ENCODE assay signal across 24 cellular contexts in the genomic region with DNA sequence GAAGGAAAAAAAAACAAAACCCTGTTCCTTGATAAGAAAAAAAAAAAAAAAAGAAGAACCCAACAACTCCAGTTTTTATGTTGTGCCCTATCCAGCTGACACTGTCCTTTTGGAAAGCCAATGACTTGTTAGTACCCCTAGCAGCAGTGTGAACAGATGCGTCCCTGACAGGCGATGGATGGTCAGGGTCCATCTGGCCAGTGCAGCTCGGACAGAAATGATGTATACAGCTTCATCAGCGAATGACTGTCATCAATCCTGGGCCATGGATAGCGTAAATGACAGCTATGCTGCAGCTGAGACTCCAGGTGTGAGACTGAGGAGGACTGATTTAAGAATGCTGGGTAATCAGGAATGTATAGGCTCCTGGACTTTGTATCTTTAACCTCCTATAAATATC.
A peak's percentile ranks its signal among the peaks of the same experiment; 100 is the strongest.
DNase-seq lines count a peak whose midpoint lies in the region; FAIRE-seq and TF ChIP-seq lines count a peak whose summit lies in the region.
"Had no signal": no experiment of that assay in that cellular context is flagged by ENCODE, and none has a peak within 500 bp of the region (broad histone marks: within the 10 kb centered on the region; RNA-seq: fewer than 3 reads in every experiment).

No MANE protein-coding gene starts in this region.

- DNase-seq in RPMI8226 (peak; percentile 12), WERI-Rb-1 (peak; percentile 38), nephron progenitor cell (no peak), GM12891 (ENCODE audit: insufficient read length, low spot score) (no peak), mesenchymal stem cell (no peak), immature natural killer cell (no peak)
- DNase-seq: ACHN; BE2C; C1 segment of cervical spinal cord; CD4-positive, CD25-positive, alpha-beta regulatory T cell; CD8-positive, alpha-beta memory T cell; COR-L47; DMS 273 treated with DMSO at 0.1 percent for 48 hours; DMS53; DND-41; EL; HCEC 1CT; IMR-90 had no signal

- H3K27me3 ChIP-seq in WERI-Rb-1 (ENCODE audit: insufficient read depth, low read depth, severe bottlenecking) (no peaks in the 10 kb centered on the region), mesenchymal stem cell (ENCODE audit: control insufficient read depth in 1 of 2, insufficient read depth in 1 of 2, low read length in 2 of 2) (no peaks in the 10 kb centered on the region)
- H3K27me3 ChIP-seq: BE2C had no signal

- H3K4me1 ChIP-seq in mesenchymal stem cell (ENCODE audit: control insufficient read depth, insufficient read depth, low read depth, low read length): no peaks in the 10 kb centered on the region
- H3K4me1 ChIP-seq: BE2C had no signal

- WGBS in mesenchymal stem cell: 76% methylated on average over 5 of the region's 5 CpGs

- no peaks in the 10 kb centered on the region for H3K79me1 ChIP-seq in mesenchymal stem cell (replicated peaks; ENCODE audit: low read length, poor library complexity, severe bottlenecking)

- no peak overlapping the region for H2BK5ac ChIP-seq in mesenchymal stem cell (ENCODE audit: low read depth, low read length, poor library complexity, severe bottlenecking)

- H2BK15ac ChIP-seq in mesenchymal stem cell (ENCODE audit: low read depth, poor library complexity, severe bottlenecking): no peak overlapping the region

- no peak overlapping the region for H2AFZ ChIP-seq in mesenchymal stem cell (ENCODE audit: low read depth, low read length)
- H2AFZ ChIP-seq: GM23338 had no signal

- H3K14ac ChIP-seq in mesenchymal stem cell (ENCODE audit: low read length in 2 of 2): no peak overlapping the region

- H3K9ac ChIP-seq in mesenchymal stem cell (ENCODE audit: low read length): no peak overlapping the region

- no peak overlapping the region for H2AK5ac ChIP-seq in mesenchymal stem cell (ENCODE audit: low read length, severe bottlenecking)

- H4K91ac ChIP-seq in mesenchymal stem cell (ENCODE audit: low read length): no peak overlapping the region

- H3K27ac Mint-ChIP-seq in nephron progenitor cell (peak overlapping the region; percentile 49), immature natural killer cell (no peak overlapping the region)
- H3K27ac Mint-ChIP-seq: CD4-positive, CD25-positive, alpha-beta regulatory T cell; CD8-positive, alpha-beta memory T cell; GM23338 had no signal

- TF ChIP-seq CTCF in WERI-Rb-1 (IDR thresholded peaks at IDR 0.05; ENCODE audit: low read depth, low read length) (no peak), nephron progenitor cell (IDR thresholded peaks at IDR 0.05) (no peak)

- FAIRE-seq in GM12891 (lab: Jason Lieb, UNC): no peak
- FAIRE-seq: A204.1, GM12892, GM18507, H54, HTR-8/SVneo had no signal

- no peaks in the 10 kb centered on the region for H3K27me3 Mint-ChIP-seq in nephron progenitor cell (ENCODE audit: low read depth, poor library complexity)
- peaks cover 0 to 4% (median 2%) of the 10 kb centered on the region in 3 donors for H3K27me3 Mint-ChIP-seq in immature natural killer cell (ENCODE audit: low read depth in 3 of 3)
- H3K27me3 Mint-ChIP-seq: CD4-positive, CD25-positive, alpha-beta regulatory T cell; CD8-positive, alpha-beta memory T cell had no signal

- no peak overlapping the region for H3K23ac ChIP-seq in mesenchymal stem cell (ENCODE audit: low read length in 2 of 2)

- no peak overlapping the region for H3K4me3 Mint-ChIP-seq in nephron progenitor cell
- no peak overlapping the region for H3K4me3 Mint-ChIP-seq in immature natural killer cell
- H3K4me3 Mint-ChIP-seq: CD4-positive, CD25-positive, alpha-beta regulatory T cell; CD8-positive, alpha-beta memory T cell; GM23338 had no signal

- no peak overlapping the region for H2BK12ac ChIP-seq in mesenchymal stem cell (ENCODE audit: low read length in 2 of 2)

- H3K4me2 ChIP-seq in mesenchymal stem cell (ENCODE audit: low read length, poor library complexity, severe bottlenecking): no peak overlapping the region
- H3K4me2 ChIP-seq: GM23338 had no signal

- H3K36me3 ChIP-seq in WERI-Rb-1 (no peaks in the 10 kb centered on the region), mesenchymal stem cell (ENCODE audit: control insufficient read depth in 1 of 2, insufficient read depth in 2 of 2, low read depth in 1 of 2, low read length in 2 of 2) (no peaks in the 10 kb centered on the region)
- H3K36me3 ChIP-seq: BE2C had no signal

- no peak overlapping the region for H3K27ac ChIP-seq in WERI-Rb-1
- H3K27ac ChIP-seq in mesenchymal stem cell (ENCODE audit: low read length, poor library complexity, severe bottlenecking): no peak overlapping the region

- H3K4ac ChIP-seq in mesenchymal stem cell (ENCODE audit: low read depth in 1 of 2, low read length in 2 of 2): no peak overlapping the region

- H3K4me3 ChIP-seq in WERI-Rb-1 (ENCODE audit: low read depth, low read length) (no peak overlapping the region), mesenchymal stem cell (ENCODE audit: insufficient read depth in 1 of 2, low read depth in 1 of 2, low read length in 2 of 2) (no peak overlapping the region)
- H3K4me3 ChIP-seq: GM23338 had no signal

- H2BK120ac ChIP-seq in mesenchymal stem cell (ENCODE audit: low read depth, low read length): no peak overlapping the region

- H3K9me3 Mint-ChIP-seq in nephron progenitor cell (no peaks in the 10 kb centered on the region), immature natural killer cell (peaks cover 1 to 33% (median 12%) of the 10 kb centered on the region in 6 donors)
- H3K9me3 Mint-ChIP-seq: GM23338 had no signal

- no peaks in the 10 kb centered on the region for H3K9me3 ChIP-seq in WERI-Rb-1 (ENCODE audit: severe bottlenecking)
- no peaks in the 10 kb centered on the region for H3K9me3 ChIP-seq in mesenchymal stem cell (ENCODE audit: control insufficient read depth, low read length)
- H3K9me3 ChIP-seq: BE2C had no signal

- TF ChIP-seq POLR2A in GM12891 (IDR thresholded peaks at IDR 0.05; ENCODE audit: low read depth, low read length): no peak

- H3K36me3 Mint-ChIP-seq in nephron progenitor cell (ENCODE audit: low read depth) (no peaks in the 10 kb centered on the region), immature natural killer cell (no peaks in the 10 kb centered on the region)
- H3K36me3 Mint-ChIP-seq: CD4-positive, CD25-positive, alpha-beta regulatory T cell had no signal

- no peak overlapping the region for H3K18ac ChIP-seq in mesenchymal stem cell (ENCODE audit: low read depth in 1 of 2, low read length in 2 of 2)

- no peak overlapping the region for H4K8ac ChIP-seq in mesenchymal stem cell (ENCODE audit: low read length)

- peaks cover 42% of the 10 kb centered on the region for H3K4me1 Mint-ChIP-seq in nephron progenitor cell
- no peaks in the 10 kb centered on the region for H3K4me1 Mint-ChIP-seq in immature natural killer cell
- H3K4me1 Mint-ChIP-seq: CD4-positive, CD25-positive, alpha-beta regulatory T cell; CD8-positive, alpha-beta memory T cell had no signal

TF ChIP-seq in GM12891, 5 proteins besides CTCF, POLR2A, EP300 and RAD21:
- TF ChIP-seq POU2F2 (IDR thresholded peaks at IDR 0.05; ENCODE audit: low read depth, low read length) (no peak), SPI1 (IDR thresholded peaks at IDR 0.05; ENCODE audit: low read depth, low read length) (no peak), POLR2AphosphoS5 (IDR thresholded peaks at IDR 0.05; ENCODE audit: low read depth, low read length) (no peak), PAX5 (IDR thresholded peaks at IDR 0.05; ENCODE audit: insufficient read depth, low read length, severe bottlenecking) (no peak), TAF1 (IDR thresholded peaks at IDR 0.05; ENCODE audit: low read depth, low read length) (no peak)

Comparison
In these comparisons a context has a peak if more than half of its experiments do, and no peak if none do; other contexts are left out.
1. DNase-seq: peak in RPMI8226 (single experiment) and WERI-Rb-1 (single experiment); none in nephron progenitor cell (single experiment), GM12891 (single experiment), mesenchymal stem cell (single experiment) and immature natural killer cell (0 of 3).